ENCODE assay signal across 32 cellular contexts in genomic region chr12:5369298-5369697, GRCh38.
"Had no signal": no experiment of that assay in that cellular context is flagged by ENCODE, and none has a peak within 500 bp of the region (broad histone marks: within the 10 kb centered on the region; RNA-seq: fewer than 3 reads in every experiment).

No MANE protein-coding gene starts in this region.

- H3K27me3 ChIP-seq: body of pancreas, breast epithelium had no signal

- H3K4me3 ChIP-seq: body of pancreas, breast epithelium, K562, SJCRH30, SK-N-MC had no signal

- H3K27ac ChIP-seq: body of pancreas, breast epithelium, SJCRH30, SK-N-MC, WERI-Rb-1 had no signal

- ATAC-seq: activated CD8-positive, alpha-beta memory T cell treated with anti-CD3 and anti-CD28 coated beads, Interleukin-2, amount 10 ng/mL, durations not matched to agents 7 days and 5 days; body of pancreas; K562; Panc1 had no signal

- DNase-seq: activated CD4-positive, alpha-beta memory T cell treated with anti-CD3 and anti-CD28 coated beads, Interleukin-2, amount 10 ng/mL, durations not matched to agents 7 days and 5 days; activated CD4-positive, alpha-beta T cell treated with anti-CD3 and anti-CD28 coated beads for 1 hour; activated CD4-positive, alpha-beta T cell treated with anti-CD3 and anti-CD28 coated beads for 48 hours; activated CD4-positive, CD25-positive, alpha-beta regulatory T cell; activated CD8-positive, alpha-beta memory T cell treated with anti-CD3 and anti-CD28 coated beads for 24 hours; activated CD8-positive, alpha-beta memory T cell treated with anti-CD3 and anti-CD28 coated beads, Interleukin-2, amount 10 ng/mL, durations not matched to agents 7 days and 5 days; activated CD8-positive, alpha-beta memory T cell treated with anti-CD3 and anti-CD28 coated beads, Interleukin-2, amount 50 U/mL, for 48 hours; activated gamma-delta T cell; activated naive CD4-positive, alpha-beta T cell treated with Interleukin-2 at 50 U/mL for 16 hours; activated naive CD8-positive, alpha-beta T cell treated with anti-CD3 and anti-CD28 coated beads, Interleukin-2, amount 10 ng/mL, durations not matched to agents 7 days and 5 days; amygdala; body of pancreas; NCI-H1092 treated with DMSO at 0.1 percent for 48 hours; NCI-H1436; NCI-H1694; NCI-H1930; NCI-H2171 treated with DMSO at 0.1 percent for 48 hours; NCI-H2227 treated with DMSO at 0.1 percent for 48 hours; NCI-H446; NCI-H510A treated with DMSO at 0.1 percent for 48 hours; NCI-H526 treated with DMSO at 0.1 percent for 48 hours; NCI-H774; SHP77; SJCRH30; T1000; WERI-Rb-1 had no signal

- H3K27ac Mint-ChIP-seq: activated CD4-positive, alpha-beta memory T cell treated with anti-CD3 and anti-CD28 coated beads, Interleukin-2, amount 10 ng/mL, durations not matched to agents 7 days and 5 days; activated CD8-positive, alpha-beta memory T cell treated with anti-CD3 and anti-CD28 coated beads, Interleukin-2, amount 10 ng/mL, durations not matched to agents 7 days and 5 days; activated naive CD4-positive, alpha-beta T cell treated with anti-CD3 and anti-CD28 coated beads, Interleukin-2, amount 50 U/mL, for 24 hours; activated naive CD8-positive, alpha-beta T cell treated with anti-CD3 and anti-CD28 coated beads, Interleukin-2, amount 10 ng/mL, durations not matched to agents 7 days and 5 days; activated T-helper 2 cell treated with anti-CD3 and anti-CD28 coated beads, Interferon-gamma antibody, Interleukin-2, Interleukin-4, amounts not matched to agents 10 μg/mL and 5 μg/mL and 100 μg/mL, durations not matched to agents 14 hours and 24 hours and 36 hours had no signal

- H3K4me3 Mint-ChIP-seq: activated CD4-positive, alpha-beta memory T cell treated with anti-CD3 and anti-CD28 coated beads, Interleukin-2, amount 10 ng/mL, durations not matched to agents 7 days and 5 days; activated CD8-positive, alpha-beta memory T cell treated with anti-CD3 and anti-CD28 coated beads, Interleukin-2, amount 10 ng/mL, durations not matched to agents 7 days and 5 days; activated naive CD4-positive, alpha-beta T cell treated with anti-CD3 and anti-CD28 coated beads, Interleukin-2, amount 50 U/mL, for 24 hours; activated naive CD8-positive, alpha-beta T cell treated with anti-CD3 and anti-CD28 coated beads, Interleukin-2, amount 10 ng/mL, durations not matched to agents 7 days and 5 days had no signal

- H3K36me3 ChIP-seq: breast epithelium, SJCRH30, WERI-Rb-1 had no signal

- H3K36me3 Mint-ChIP-seq: activated CD8-positive, alpha-beta memory T cell treated with anti-CD3 and anti-CD28 coated beads, Interleukin-2, amount 10 ng/mL, durations not matched to agents 7 days and 5 days; activated naive CD4-positive, alpha-beta T cell treated with anti-CD3 and anti-CD28 coated beads, Interleukin-2, amount 50 U/mL, for 24 hours; activated naive CD8-positive, alpha-beta T cell treated with anti-CD3 and anti-CD28 coated beads, Interleukin-2, amount 10 ng/mL, durations not matched to agents 7 days and 5 days had no signal

- H3K4me1 Mint-ChIP-seq: activated CD4-positive, alpha-beta memory T cell treated with anti-CD3 and anti-CD28 coated beads, Interleukin-2, amount 10 ng/mL, durations not matched to agents 7 days and 5 days; activated CD8-positive, alpha-beta memory T cell treated with anti-CD3 and anti-CD28 coated beads, Interleukin-2, amount 10 ng/mL, durations not matched to agents 7 days and 5 days; activated naive CD4-positive, alpha-beta T cell treated with anti-CD3 and anti-CD28 coated beads, Interleukin-2, amount 50 U/mL, for 24 hours; activated naive CD8-positive, alpha-beta T cell treated with anti-CD3 and anti-CD28 coated beads, Interleukin-2, amount 10 ng/mL, durations not matched to agents 7 days and 5 days had no signal

- H3K4me1 ChIP-seq: body of pancreas, breast epithelium, SJCRH30 had no signal

- H3K27me3 Mint-ChIP-seq: activated CD4-positive, alpha-beta memory T cell treated with anti-CD3 and anti-CD28 coated beads, Interleukin-2, amount 10 ng/mL, durations not matched to agents 7 days and 5 days; activated CD8-positive, alpha-beta memory T cell treated with anti-CD3 and anti-CD28 coated beads, Interleukin-2, amount 10 ng/mL, durations not matched to agents 7 days and 5 days; activated naive CD4-positive, alpha-beta T cell treated with anti-CD3 and anti-CD28 coated beads, Interleukin-2, amount 50 U/mL, for 24 hours had no signal

- H3K9me3 ChIP-seq: body of pancreas, breast epithelium had no signal

- H3K9me3 Mint-ChIP-seq: activated naive CD4-positive, alpha-beta T cell treated with anti-CD3 and anti-CD28 coated beads, Interleukin-2, amount 50 U/mL, for 24 hours; activated naive CD8-positive, alpha-beta T cell treated with anti-CD3 and anti-CD28 coated beads, Interleukin-2, amount 10 ng/mL, durations not matched to agents 7 days and 5 days; activated T-helper 2 cell treated with anti-CD3 and anti-CD28 coated beads, Interferon-gamma antibody, Interleukin-2, Interleukin-4, amounts not matched to agents 10 μg/mL and 5 μg/mL and 100 μg/mL, durations not matched to agents 14 hours and 24 hours and 36 hours had no signal
